11 cellular contexts compared by ENCODE assay signal in genomic region chrX:46444011-46444410, GRCh38.
DNase-seq lines count a peak whose midpoint lies in the region; ATAC-seq and TF ChIP-seq lines count a peak whose summit lies in the region.
"Had no signal": no experiment of that assay in that cellular context is flagged by ENCODE, and none has a peak within 500 bp of the region (broad histone marks: within the 10 kb centered on the region; RNA-seq: fewer than 3 reads in every experiment).

No MANE protein-coding gene starts in this region.

- H3K27me3 Mint-ChIP-seq in effector memory CD8-positive, alpha-beta T cell: no peaks in the 10 kb centered on the region
- H3K27me3 Mint-ChIP-seq: dendritic cell treated with granulocyte-macrophage colony-stimulating factor and Interleukin-4, amounts not matched to agents 40 ng/mL and 50 ng/mL, for 4 days had no signal

- H3K27ac Mint-ChIP-seq in effector memory CD8-positive, alpha-beta T cell: no peak overlapping the region
- H3K27ac Mint-ChIP-seq: dendritic cell treated with granulocyte-macrophage colony-stimulating factor and Interleukin-4, amounts not matched to agents 40 ng/mL and 50 ng/mL, for 4 days had no signal

- no peaks in the 10 kb centered on the region for H3K9me2 ChIP-seq in GM23248 (ENCODE audit: insufficient read depth)

- H3K4me2 ChIP-seq in GM23248 (ENCODE audit: unreplicated experiment): no peak overlapping the region

- peaks cover 18% of the 10 kb centered on the region for H3K79me2 ChIP-seq in GM23248 (ENCODE audit: insufficient read depth)

- peak; percentile 77 for DNase-seq in ACHN
- peak; percentile 86 for DNase-seq in GM23248
- peak; percentile 9 to 10 for DNase-seq in SJCRH30
- peak; percentile 71 for DNase-seq in fibroblast of pulmonary artery (ENCODE audit: low read depth)
- DNase-seq in NCI-H2029 (lab: John Stamatoyannopoulos, UW): no peak
- DNase-seq in activated gamma-delta T cell treated with Interleukin-2 at 50 U/mL for 16 hours: no peak
- no peak for DNase-seq in effector memory CD8-positive, alpha-beta T cell
- no peak for DNase-seq in mucosa of gallbladder (ENCODE audit: low spot score)
- DNase-seq: activated CD4-positive, alpha-beta T cell treated with anti-CD3 and anti-CD28 coated beads, Interleukin-2, amount 50 U/mL, for 1 hour; NCI-H446 treated with DMSO at 0.1 percent for 48 hours had no signal

- H3K9me3 ChIP-seq in GM23248 (ENCODE audit: low read depth) (no peaks in the 10 kb centered on the region), SJCRH30 (replicated peaks) (no peaks in the 10 kb centered on the region)

- ATAC-seq in effector memory CD8-positive, alpha-beta T cell (replicated peaks): no peak

- no peak overlapping the region for H3K9ac ChIP-seq in GM23248

- no peak overlapping the region for H3K4me3 Mint-ChIP-seq in effector memory CD8-positive, alpha-beta T cell
- H3K4me3 Mint-ChIP-seq: dendritic cell treated with granulocyte-macrophage colony-stimulating factor and Interleukin-4, amounts not matched to agents 40 ng/mL and 50 ng/mL, for 4 days had no signal

- H3K27me3 ChIP-seq in GM23248 (replicated peaks; ENCODE audit: insufficient read depth): no peaks in the 10 kb centered on the region
- H3K27me3 ChIP-seq in SJCRH30: no peaks in the 10 kb centered on the region

- H3K36me3 ChIP-seq in GM23248 (ENCODE audit: low read depth) (no peaks in the 10 kb centered on the region), SJCRH30 (no peaks in the 10 kb centered on the region)

- H3K36me3 Mint-ChIP-seq in effector memory CD8-positive, alpha-beta T cell (ENCODE audit: insufficient read depth): peaks cover 7% of the 10 kb centered on the region

- no peaks in the 10 kb centered on the region for H3K9me3 Mint-ChIP-seq in effector memory CD8-positive, alpha-beta T cell
- H3K9me3 Mint-ChIP-seq: dendritic cell treated with granulocyte-macrophage colony-stimulating factor and Interleukin-4, amounts not matched to agents 40 ng/mL and 50 ng/mL, for 4 days had no signal

- in situ Hi-C loops in ACHN (cut with HindIII; ENCODE audit: low pct_ligation_motif_present, low pct_unique_long_range_greater_than_20kb, low sequenced_read_pairs) (no loop called here), GM23248 (cut with MboI) (no loop called here)

- H3K4me1 ChIP-seq in GM23248 (ENCODE audit: insufficient read depth) (peaks cover 12% of the 10 kb centered on the region; the same call in 1 of the 2 replicates), SJCRH30 (no peaks in the 10 kb centered on the region)

- peak overlapping the region; percentile 33; the same call in 1 of the 2 replicates for H3K27ac ChIP-seq in GM23248
- H3K27ac ChIP-seq in SJCRH30: no peak overlapping the region

- no peak overlapping the region for H2AFZ ChIP-seq in GM23248

- no peak for TF ChIP-seq CTCF in fibroblast of pulmonary artery (IDR thresholded peaks at IDR 0.05; ENCODE audit: low read length, missing control alignments)

- peaks cover 15% of the 10 kb centered on the region; the same call in 1 of the 2 replicates for H3F3A ChIP-seq in GM23248 (ENCODE audit: insufficient read depth)

- no peaks in the 10 kb centered on the region for H4K20me1 ChIP-seq in GM23248 (ENCODE audit: insufficient read depth)

- peaks cover 0 to 3% of the 10 kb centered on the region in 2 donors for H3K4me1 Mint-ChIP-seq in effector memory CD8-positive, alpha-beta T cell (ENCODE audit: low read depth in 2 of 2)

- H3K4me3 ChIP-seq in GM23248: no peak overlapping the region
- H3K4me3 ChIP-seq in SJCRH30: no peak overlapping the region
- H3K4me3 ChIP-seq in fibroblast of pulmonary artery (replicated peaks; ENCODE audit: low read depth, low read length): no peak overlapping the region

Comparison
In these comparisons a context has a peak if more than half of its experiments do, and no peak if none do; other contexts are left out.
1. DNase-seq: peak in ACHN (single experiment), GM23248 (single experiment), SJCRH30 (2 of 2) and fibroblast of pulmonary artery (single experiment); none in NCI-H2029 (single experiment), activated gamma-delta T cell treated with Interleukin-2 at 50 U/mL for 16 hours (single experiment), effector memory CD8-positive, alpha-beta T cell (0 of 3) and mucosa of gallbladder (single experiment).